Comparison of ENCODE assay signal across 1 cellular context in the genomic region with DNA sequence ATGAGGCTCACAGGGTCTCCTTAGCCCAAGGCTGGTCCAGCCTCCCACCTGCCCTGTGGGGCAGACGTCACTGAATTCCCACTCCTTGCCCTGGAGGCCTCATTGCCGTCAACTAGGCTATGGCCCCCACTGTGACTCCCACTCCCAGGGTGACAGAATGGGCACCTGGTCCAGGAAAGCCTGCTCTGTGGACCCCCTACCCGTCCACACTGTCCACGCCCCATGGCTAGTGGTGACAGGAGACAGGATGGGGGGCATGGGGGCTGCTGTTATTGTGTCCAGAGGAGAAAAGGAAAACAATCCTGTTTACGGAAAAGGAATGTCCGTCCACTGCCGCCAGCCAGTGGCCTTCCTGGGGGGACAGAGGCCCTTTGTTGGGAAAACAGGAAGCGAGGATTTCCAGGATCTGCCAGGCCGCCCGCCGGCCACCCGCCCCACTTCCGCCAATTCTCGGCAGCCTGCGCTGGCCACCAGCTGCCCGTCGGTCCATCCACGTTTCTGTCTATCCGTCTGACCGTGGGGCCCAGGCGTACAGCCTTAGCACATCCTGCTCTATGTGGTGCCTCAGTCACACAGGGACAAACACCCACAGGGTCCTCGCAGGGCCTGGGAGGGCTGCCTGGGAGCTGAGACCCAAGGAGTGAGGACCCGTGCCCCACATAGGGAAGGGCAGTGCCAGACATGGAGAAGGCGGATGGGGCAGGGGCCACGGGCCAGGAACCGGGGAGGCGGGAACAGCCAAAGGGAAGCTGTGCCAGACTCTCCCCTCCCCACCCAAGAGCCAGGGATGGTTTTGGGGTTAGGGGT.
TF ChIP-seq lines count a peak whose summit lies in the region.

No MANE protein-coding gene starts in this region.

TF ChIP-seq in HepG2, 621 proteins besides CTCF, POLR2A, EP300 and RAD21 (continued from another document and continues in another):
- TF ChIP-seq, protein P1, sequence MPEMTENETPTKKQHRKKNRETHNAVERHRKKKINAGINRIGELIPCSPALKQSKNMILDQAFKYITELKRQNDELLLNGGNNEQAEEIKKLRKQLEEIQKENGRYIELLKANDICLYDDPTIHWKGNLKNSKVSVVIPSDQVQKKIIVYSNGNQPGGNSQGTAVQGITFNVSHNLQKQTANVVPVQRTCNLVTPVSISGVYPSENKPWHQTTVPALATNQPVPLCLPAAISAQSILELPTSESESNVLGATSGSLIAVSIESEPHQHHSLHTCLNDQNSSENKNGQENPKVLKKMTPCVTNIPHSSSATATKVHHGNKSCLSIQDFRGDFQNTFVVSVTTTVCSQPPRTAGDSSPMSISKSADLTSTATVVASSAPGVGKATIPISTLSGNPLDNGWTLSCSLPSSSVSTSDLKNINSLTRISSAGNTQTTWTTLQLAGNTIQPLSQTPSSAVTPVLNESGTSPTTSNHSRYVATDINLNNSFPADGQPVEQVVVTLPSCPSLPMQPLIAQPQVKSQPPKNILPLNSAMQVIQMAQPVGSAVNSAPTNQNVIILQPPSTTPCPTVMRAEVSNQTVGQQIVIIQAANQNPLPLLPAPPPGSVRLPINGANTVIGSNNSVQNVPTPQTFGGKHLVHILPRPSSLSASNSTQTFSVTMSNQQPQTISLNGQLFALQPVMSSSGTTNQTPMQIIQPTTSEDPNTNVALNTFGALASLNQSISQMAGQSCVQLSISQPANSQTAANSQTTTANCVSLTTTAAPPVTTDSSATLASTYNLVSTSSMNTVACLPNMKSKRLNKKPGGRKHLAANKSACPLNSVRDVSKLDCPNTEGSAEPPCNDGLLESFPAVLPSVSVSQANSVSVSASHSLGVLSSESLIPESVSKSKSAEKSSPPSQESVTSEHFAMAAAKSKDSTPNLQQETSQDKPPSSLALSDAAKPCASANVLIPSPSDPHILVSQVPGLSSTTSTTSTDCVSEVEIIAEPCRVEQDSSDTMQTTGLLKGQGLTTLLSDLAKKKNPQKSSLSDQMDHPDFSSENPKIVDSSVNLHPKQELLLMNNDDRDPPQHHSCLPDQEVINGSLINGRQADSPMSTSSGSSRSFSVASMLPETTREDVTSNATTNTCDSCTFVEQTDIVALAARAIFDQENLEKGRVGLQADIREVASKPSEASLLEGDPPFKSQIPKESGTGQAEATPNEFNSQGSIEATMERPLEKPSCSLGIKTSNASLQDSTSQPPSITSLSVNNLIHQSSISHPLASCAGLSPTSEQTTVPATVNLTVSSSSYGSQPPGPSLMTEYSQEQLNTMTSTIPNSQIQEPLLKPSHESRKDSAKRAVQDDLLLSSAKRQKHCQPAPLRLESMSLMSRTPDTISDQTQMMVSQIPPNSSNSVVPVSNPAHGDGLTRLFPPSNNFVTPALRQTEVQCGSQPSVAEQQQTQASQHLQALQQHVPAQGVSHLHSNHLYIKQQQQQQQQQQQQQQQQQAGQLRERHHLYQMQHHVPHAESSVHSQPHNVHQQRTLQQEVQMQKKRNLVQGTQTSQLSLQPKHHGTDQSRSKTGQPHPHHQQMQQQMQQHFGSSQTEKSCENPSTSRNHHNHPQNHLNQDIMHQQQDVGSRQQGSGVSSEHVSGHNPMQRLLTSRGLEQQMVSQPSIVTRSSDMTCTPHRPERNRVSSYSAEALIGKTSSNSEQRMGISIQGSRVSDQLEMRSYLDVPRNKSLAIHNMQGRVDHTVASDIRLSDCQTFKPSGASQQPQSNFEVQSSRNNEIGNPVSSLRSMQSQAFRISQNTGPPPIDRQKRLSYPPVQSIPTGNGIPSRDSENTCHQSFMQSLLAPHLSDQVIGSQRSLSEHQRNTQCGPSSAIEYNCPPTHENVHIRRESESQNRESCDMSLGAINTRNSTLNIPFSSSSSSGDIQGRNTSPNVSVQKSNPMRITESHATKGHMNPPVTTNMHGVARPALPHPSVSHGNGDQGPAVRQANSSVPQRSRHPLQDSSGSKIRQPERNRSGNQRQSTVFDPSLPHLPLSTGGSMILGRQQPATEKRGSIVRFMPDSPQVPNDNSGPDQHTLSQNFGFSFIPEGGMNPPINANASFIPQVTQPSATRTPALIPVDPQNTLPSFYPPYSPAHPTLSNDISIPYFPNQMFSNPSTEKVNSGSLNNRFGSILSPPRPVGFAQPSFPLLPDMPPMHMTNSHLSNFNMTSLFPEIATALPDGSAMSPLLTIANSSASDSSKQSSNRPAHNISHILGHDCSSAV (CRISPR knock-in tag; IDR thresholded peaks at IDR 0.05; ENCODE audit: borderline replicate concordance) = no peak
- TF ChIP-seq ZNF333 (CRISPR knock-in tag; IDR thresholded peaks at IDR 0.05; ENCODE audit: borderline replicate concordance) (no peak), ZNF124 (CRISPR knock-in tag; IDR thresholded peaks at IDR 0.05) (no peak), NAIF1 (CRISPR knock-in tag; IDR thresholded peaks at IDR 0.05; ENCODE audit: borderline replicate concordance) (no peak), ZNF780A (CRISPR knock-in tag; IDR thresholded peaks at IDR 0.05) (0 out of 2 replicates have a peak, but pooled peaks have one; percentile 37), ZNF670 (CRISPR knock-in tag; IDR thresholded peaks at IDR 0.05; ENCODE audit: borderline replicate concordance) (peak; percentile 57; the same call in 1 of the 2 replicates), NRL (CRISPR knock-in tag; IDR thresholded peaks at IDR 0.05; ENCODE audit: borderline replicate concordance) (no peak), CC2D1A (CRISPR knock-in tag; IDR thresholded peaks at IDR 0.05) (no peak), PCBP1 (IDR thresholded peaks at IDR 0.05; ENCODE audit: borderline replicate concordance, low read depth, low read length) (no peak), HDAC1 (CRISPR knock-in tag; IDR thresholded peaks at IDR 0.05) (peak; percentile 91), U2AF1 (optimal IDR thresholded peaks at IDR 0.05; ENCODE audit: low read depth, low read length) (no peak), AGO2 (optimal IDR thresholded peaks at IDR 0.05; ENCODE audit: low read depth, low read length) (no peak), SATB2 (CRISPR knock-in tag; IDR thresholded peaks at IDR 0.05) (no peak), FLYWCH1 (CRISPR knock-in tag; IDR thresholded peaks at IDR 0.05) (no peak), ZFP82 (CRISPR knock-in tag; IDR thresholded peaks at IDR 0.05; ENCODE audit: borderline replicate concordance) (no peak; the same call in 1 of the 2 replicates), TBX2 (CRISPR knock-in tag; IDR thresholded peaks at IDR 0.05; ENCODE audit: borderline replicate concordance) (peak; percentile 97), ZSCAN31 (CRISPR knock-in tag; IDR thresholded peaks at IDR 0.05; ENCODE audit: low read depth) (peak; percentile 73), RBFOX2 (IDR thresholded peaks at IDR 0.05; ENCODE audit: low read depth, low read length) (peak; percentile 66), ZNF629 (CRISPR knock-in tag; conservative IDR thresholded peaks at IDR 0.05) (no peak), YEATS2 (CRISPR knock-in tag; IDR thresholded peaks at IDR 0.05; ENCODE audit: borderline replicate concordance) (0 out of 2 replicates have a peak, but pooled peaks have one; percentile 49), ZNF713 (CRISPR knock-in tag; IDR thresholded peaks at IDR 0.05) (no peak), ZNF749 (CRISPR knock-in tag; IDR thresholded peaks at IDR 0.05; ENCODE audit: borderline replicate concordance) (no peak), JUN (CRISPR knock-in tag; IDR thresholded peaks at IDR 0.05) (no peak; the same call in 1 of the 2 replicates), POLR2AphosphoS5 (IDR thresholded peaks at IDR 0.05; ENCODE audit: low read depth, low read length) (no peak; the same call in 1 of the 2 replicates), ZNF839 (CRISPR knock-in tag; IDR thresholded peaks at IDR 0.05; ENCODE audit: borderline replicate concordance) (no peak), HCFC1 (IDR thresholded peaks at IDR 0.05; ENCODE audit: low read depth, low read length) (no peak), AGO1 (IDR thresholded peaks at IDR 0.05; ENCODE audit: low read depth, low read length, poor library complexity, severe bottlenecking) (no peak), KDM5B (CRISPR knock-in tag; IDR thresholded peaks at IDR 0.05; ENCODE audit: borderline replicate concordance) (peak; percentile 73; the same call in 1 of the 2 replicates), ZNF781 (CRISPR knock-in tag; IDR thresholded peaks at IDR 0.05; ENCODE audit: borderline replicate concordance, not compliant biosample characterization) (no peak), MZF1 (CRISPR knock-in tag; IDR thresholded peaks at IDR 0.05; ENCODE audit: borderline replicate concordance) (peak; percentile 67; the same call in 1 of the 2 replicates), CBX2 (IDR thresholded peaks at IDR 0.05; ENCODE audit: low read depth, low read length) (no peak), CBX2 (CRISPR knock-in tag; IDR thresholded peaks at IDR 0.05; ENCODE audit: low read depth) (peak; percentile 48; the same call in 1 of the 2 replicates), KLF15 (CRISPR knock-in tag; IDR thresholded peaks at IDR 0.05; ENCODE audit: borderline replicate concordance) (no peak), ZNF605 (CRISPR knock-in tag; IDR thresholded peaks at IDR 0.05) (peak; percentile 85), NCOA5 (CRISPR knock-in tag; IDR thresholded peaks at IDR 0.05) (no peak), TAF15 (IDR thresholded peaks at IDR 0.05; ENCODE audit: low read depth, low read length, poor library complexity, severe bottlenecking) (no peak)
- TF ChIP-seq, protein P2, sequence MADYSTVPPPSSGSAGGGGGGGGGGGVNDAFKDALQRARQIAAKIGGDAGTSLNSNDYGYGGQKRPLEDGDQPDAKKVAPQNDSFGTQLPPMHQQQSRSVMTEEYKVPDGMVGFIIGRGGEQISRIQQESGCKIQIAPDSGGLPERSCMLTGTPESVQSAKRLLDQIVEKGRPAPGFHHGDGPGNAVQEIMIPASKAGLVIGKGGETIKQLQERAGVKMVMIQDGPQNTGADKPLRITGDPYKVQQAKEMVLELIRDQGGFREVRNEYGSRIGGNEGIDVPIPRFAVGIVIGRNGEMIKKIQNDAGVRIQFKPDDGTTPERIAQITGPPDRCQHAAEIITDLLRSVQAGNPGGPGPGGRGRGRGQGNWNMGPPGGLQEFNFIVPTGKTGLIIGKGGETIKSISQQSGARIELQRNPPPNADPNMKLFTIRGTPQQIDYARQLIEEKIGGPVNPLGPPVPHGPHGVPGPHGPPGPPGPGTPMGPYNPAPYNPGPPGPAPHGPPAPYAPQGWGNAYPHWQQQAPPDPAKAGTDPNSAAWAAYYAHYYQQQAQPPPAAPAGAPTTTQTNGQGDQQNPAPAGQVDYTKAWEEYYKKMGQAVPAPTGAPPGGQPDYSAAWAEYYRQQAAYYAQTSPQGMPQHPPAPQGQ (CRISPR knock-in tag; IDR thresholded peaks at IDR 0.05; ENCODE audit: borderline replicate concordance) = peak; percentile 66; the same call in 1 of the 2 replicates
- TF ChIP-seq, protein P3, sequence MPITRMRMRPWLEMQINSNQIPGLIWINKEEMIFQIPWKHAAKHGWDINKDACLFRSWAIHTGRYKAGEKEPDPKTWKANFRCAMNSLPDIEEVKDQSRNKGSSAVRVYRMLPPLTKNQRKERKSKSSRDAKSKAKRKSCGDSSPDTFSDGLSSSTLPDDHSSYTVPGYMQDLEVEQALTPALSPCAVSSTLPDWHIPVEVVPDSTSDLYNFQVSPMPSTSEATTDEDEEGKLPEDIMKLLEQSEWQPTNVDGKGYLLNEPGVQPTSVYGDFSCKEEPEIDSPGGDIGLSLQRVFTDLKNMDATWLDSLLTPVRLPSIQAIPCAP (CRISPR knock-in tag; IDR thresholded peaks at IDR 0.05; ENCODE audit: low read depth) = no peak
- TF ChIP-seq, protein P4, sequence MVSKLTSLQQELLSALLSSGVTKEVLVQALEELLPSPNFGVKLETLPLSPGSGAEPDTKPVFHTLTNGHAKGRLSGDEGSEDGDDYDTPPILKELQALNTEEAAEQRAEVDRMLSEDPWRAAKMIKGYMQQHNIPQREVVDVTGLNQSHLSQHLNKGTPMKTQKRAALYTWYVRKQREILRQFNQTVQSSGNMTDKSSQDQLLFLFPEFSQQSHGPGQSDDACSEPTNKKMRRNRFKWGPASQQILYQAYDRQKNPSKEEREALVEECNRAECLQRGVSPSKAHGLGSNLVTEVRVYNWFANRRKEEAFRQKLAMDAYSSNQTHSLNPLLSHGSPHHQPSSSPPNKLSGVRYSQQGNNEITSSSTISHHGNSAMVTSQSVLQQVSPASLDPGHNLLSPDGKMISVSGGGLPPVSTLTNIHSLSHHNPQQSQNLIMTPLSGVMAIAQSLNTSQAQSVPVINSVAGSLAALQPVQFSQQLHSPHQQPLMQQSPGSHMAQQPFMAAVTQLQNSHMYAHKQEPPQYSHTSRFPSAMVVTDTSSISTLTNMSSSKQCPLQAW (CRISPR knock-in tag; IDR thresholded peaks at IDR 0.05) = peak; percentile 85
- TF ChIP-seq, protein P5, sequence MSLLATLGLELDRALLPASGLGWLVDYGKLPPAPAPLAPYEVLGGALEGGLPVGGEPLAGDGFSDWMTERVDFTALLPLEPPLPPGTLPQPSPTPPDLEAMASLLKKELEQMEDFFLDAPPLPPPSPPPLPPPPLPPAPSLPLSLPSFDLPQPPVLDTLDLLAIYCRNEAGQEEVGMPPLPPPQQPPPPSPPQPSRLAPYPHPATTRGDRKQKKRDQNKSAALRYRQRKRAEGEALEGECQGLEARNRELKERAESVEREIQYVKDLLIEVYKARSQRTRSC (CRISPR knock-in tag; IDR thresholded peaks at IDR 0.05; ENCODE audit: low read depth) = no peak
- TF ChIP-seq, protein P6, sequence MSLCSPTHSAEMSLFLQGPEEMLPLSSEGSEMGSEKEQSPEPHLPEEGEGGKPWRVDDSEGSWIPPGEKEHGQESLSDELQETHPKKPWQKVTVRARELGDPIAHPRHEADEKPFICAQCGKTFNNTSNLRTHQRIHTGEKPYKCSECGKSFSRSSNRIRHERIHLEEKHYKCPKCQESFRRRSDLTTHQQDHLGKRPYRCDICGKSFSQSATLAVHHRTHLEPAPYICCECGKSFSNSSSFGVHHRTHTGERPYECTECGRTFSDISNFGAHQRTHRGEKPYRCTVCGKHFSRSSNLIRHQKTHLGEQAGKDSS (CRISPR knock-in tag; IDR thresholded peaks at IDR 0.05; ENCODE audit: borderline replicate concordance, low read depth) = peak; percentile 90
